Comparison of ENCODE assay signal across 22 cellular contexts in genomic region chr20:62051166-62051900, GRCh38. TPM values are rescaled to one million over a fixed set of nuclear protein-coding genes. Genes with fewer than 3 reads are reported as not detected.
DNase-seq lines count a peak whose midpoint lies in the region; ATAC-seq, FAIRE-seq and TF ChIP-seq lines count a peak whose summit lies in the region.
"Had no signal": no experiment of that assay in that cellular context is flagged by ENCODE, and none has a peak within 500 bp of the region (broad histone marks: within the 10 kb centered on the region; RNA-seq: fewer than 3 reads in every experiment).

No MANE protein-coding gene starts in this region.

- H3K9me3 ChIP-seq in H1 (ENCODE audit: insufficient read depth in 2 of 2, low read depth in 1 of 2, low read length in 1 of 2) = peaks cover 0 to 3% of the 10 kb centered on the region in 2 experiments; a peak in 1 of 4 replicates
- H3K9me3 ChIP-seq in lower lobe of right lung = no peaks in the 10 kb centered on the region
- H3K9me3 ChIP-seq: ascending aorta, SJSA1 had no signal

- H3K4me3 ChIP-seq in H1 (ENCODE audit: extremely low read depth in 1 of 4, insufficient read depth in 2 of 4, low read depth in 3 of 4, low read length in 4 of 4) = no peak overlapping the region
- no peak overlapping the region for H3K4me3 ChIP-seq in lower lobe of right lung
- H3K4me3 ChIP-seq: ascending aorta, SJSA1 had no signal

- no peak overlapping the region for H3K14ac ChIP-seq in H1 (ENCODE audit: insufficient read length)

- H3K79me2 ChIP-seq in H1 (ENCODE audit: control insufficient read depth in 1 of 2, insufficient read depth in 2 of 2, low read length in 2 of 2) = peaks cover 33 to 99% of the 10 kb centered on the region in 2 experiments

- FAIRE-seq in H1 (lab: Jason Lieb, UNC) = no peak
- FAIRE-seq: frontal cortex had no signal

- H4K20me1 ChIP-seq in H1 (replicated peaks in 1 of 2; ENCODE audit: control insufficient read depth in 1 of 2, insufficient read depth in 2 of 2, low read length in 2 of 2) = peaks cover 20 to 42% of the 10 kb centered on the region in 2 experiments

- no peak overlapping the region for H2BK15ac ChIP-seq in H1 (ENCODE audit: low read length)

- H4K91ac ChIP-seq in H1 (replicated peaks; ENCODE audit: insufficient read length, low read length) = no peak overlapping the region

- H3K56ac ChIP-seq in H1 (replicated peaks; ENCODE audit: insufficient read length, low read depth, low read length) = no peak overlapping the region

- H3K18ac ChIP-seq in H1 (ENCODE audit: extremely low read depth, low read length) = no peak overlapping the region

- H3K9me3 Mint-ChIP-seq in stimulated activated memory B cell treated with anti-CD40 and anti-IgM and Interleukin-4, amounts not matched to agents 10 μg/mL and 1 μg/mL and 100 μg/mL, for 72 hours = no peaks in the 10 kb centered on the region
- H3K9me3 Mint-ChIP-seq in osteocyte (ENCODE audit: unreplicated experiment) = no peaks in the 10 kb centered on the region
- H3K9me3 Mint-ChIP-seq: activated naive CD4-positive, alpha-beta T cell treated with anti-CD3 and anti-CD28 coated beads, Interleukin-2, amount 50 U/mL, for 72 hours had no signal

- H4K5ac ChIP-seq in H1 (ENCODE audit: insufficient read length, low read depth, low read length) = no peak overlapping the region

- no peak overlapping the region for H2BK12ac ChIP-seq in H1 (ENCODE audit: low read depth, low read length)

- H3K27ac Mint-ChIP-seq in stimulated activated memory B cell treated with anti-CD40 and anti-IgM and Interleukin-4, amounts not matched to agents 10 μg/mL and 1 μg/mL and 100 μg/mL, for 72 hours = peak overlapping the region; percentile 61
- no peak overlapping the region for H3K27ac Mint-ChIP-seq in osteocyte (ENCODE audit: unreplicated experiment)

- TF ChIP-seq EP300 in H1 (IDR thresholded peaks at IDR 0.05; ENCODE audit: borderline replicate concordance in 1 of 2, low read depth in 2 of 2, low read length in 2 of 2) = no peak

- peaks cover 0 to 9% (median 5%) of the 10 kb centered on the region in 4 experiments; a peak in 3 of 7 replicates for H3K4me1 ChIP-seq in H1 (replicated peaks in 1 of 4; ENCODE audit: control insufficient read depth in 3 of 4, insufficient read depth in 4 of 4, low read length in 3 of 4)
- no peaks in the 10 kb centered on the region for H3K4me1 ChIP-seq in lower lobe of right lung
- H3K4me1 ChIP-seq: ascending aorta, BE2C, SJSA1 had no signal

- 0 out of 2 replicates have a peak overlapping the region, but pooled peaks have one; percentile 66 for H2BK5ac ChIP-seq in H1 (ENCODE audit: low read depth, low read length)

- CTCF ChIA-PET in H1 (lab: Charles Lee; ENCODE audit: partially characterized antibody) = no interaction called here

- no peak for DNase-seq in Right ventricle myocardium superior
- no peak for DNase-seq in Right ventricle myocardium inferior (ENCODE audit: missing footprints)
- no peak for DNase-seq in H1 (ENCODE audit: low read depth in 1 of 2, low spot score in 2 of 2)
- DNase-seq in lower lobe of right lung = peak; percentile 39
- DNase-seq in activated gamma-delta T cell treated with Interleukin-2 at 50 U/mL for 16 hours = no peak
- DNase-seq in osteocyte (ENCODE audit: extremely low spot score, unreplicated experiment) = no peak
- DNase-seq: activated CD4-positive, alpha-beta T cell treated with anti-CD3 and anti-CD28 coated beads for 4 hours; BE2C; erythroblast; kidney glomerular epithelial cell; NCI-H1105 treated with DMSO at 0.1 percent for 48 hours; NCI-H2081; NCI-H446; PC-3; stimulated activated CD4-positive, alpha-beta T cell treated with anti-CD3 and anti-CD28 coated beads, Interleukin-4, amount 100 ng/mL, for 4 hours had no signal

- peaks cover 83% of the 10 kb centered on the region for H3K4me1 Mint-ChIP-seq in stimulated activated memory B cell treated with anti-CD40 and anti-IgM and Interleukin-4, amounts not matched to agents 10 μg/mL and 1 μg/mL and 100 μg/mL, for 72 hours
- peaks cover 13% of the 10 kb centered on the region for H3K4me1 Mint-ChIP-seq in osteocyte (ENCODE audit: unreplicated experiment)

- intact Hi-C loops in Right ventricle myocardium superior (cut with DNase I) (no loop called here), Right ventricle myocardium inferior (cut with DNase I) (no loop called here), lower lobe of right lung (cut with DNase I) (no loop called here)

- H3K4ac ChIP-seq in H1 (replicated peaks; ENCODE audit: insufficient read length, low read depth, low read length) = no peak overlapping the region

- ATAC-seq in Right ventricle myocardium superior (ENCODE audit: poor library complexity) (peak; percentile 42), Right ventricle myocardium inferior (no peak), lower lobe of right lung (no peak), GM19397 (IDR thresholded peaks at IDR 0.05; ENCODE audit: unreplicated experiment) (no peak)
- ATAC-seq in stimulated activated memory B cell treated with anti-CD40 and anti-IgM and Interleukin-4, amounts not matched to agents 10 μg/mL and 1 μg/mL and 100 μg/mL, for 72 hours = no peak
- ATAC-seq: activated naive CD4-positive, alpha-beta T cell treated with anti-CD3 and anti-CD28 coated beads, Interleukin-2, amount 50 U/mL, for 72 hours; PC-3 had no signal

- H3K4me2 ChIP-seq in H1 (ENCODE audit: insufficient read depth in 1 of 2, low read depth in 2 of 2, low read length in 2 of 2) = no peak overlapping the region

- peaks cover 46% of the 10 kb centered on the region for H3K79me1 ChIP-seq in H1 (ENCODE audit: low read depth, low read length)

- WGBS in H1 (ENCODE audit: extremely low coverage in 1 of 2, insufficient coverage in 1 of 2, insufficient read length in 1 of 2, insufficient replicate concordance in 2 of 2, low coverage in 1 of 2, low lambda C conversion rate in 2 of 2, missing lambda C conversion rate in 1 of 2), 2 experiments = 78% methylated on average over 21 of the region's 21 CpGs; no CpG with 5 or more reads in 1 of the 2 experiments

- no peaks in the 10 kb centered on the region for H3K27me3 Mint-ChIP-seq in stimulated activated memory B cell treated with anti-CD40 and anti-IgM and Interleukin-4, amounts not matched to agents 10 μg/mL and 1 μg/mL and 100 μg/mL, for 72 hours
- H3K27me3 Mint-ChIP-seq in osteocyte (ENCODE audit: unreplicated experiment) = no peaks in the 10 kb centered on the region

- no peak overlapping the region; the same call in 1 of the 2 replicates for H4K8ac ChIP-seq in H1 (ENCODE audit: extremely low read depth, insufficient read depth, low read length)

- no peak overlapping the region for H2AK5ac ChIP-seq in H1 (ENCODE audit: low read depth, low read length)

- no peak for TF ChIP-seq CTCF in H1 (IDR thresholded peaks at IDR 0.05; ENCODE audit: control extremely low read depth in 1 of 3, insufficient read depth in 1 of 3, low read depth in 1 of 3, low read length in 3 of 3)
- no peak for TF ChIP-seq CTCF in lower lobe of right lung (IDR thresholded peaks at IDR 0.05)
- TF ChIP-seq CTCF in osteocyte (IDR thresholded peaks at IDR 0.05) = no peak

- H3K23me2 ChIP-seq in H1 (ENCODE audit: low read depth, low read length) = no peaks in the 10 kb centered on the region; the same call in 1 of the 2 replicates

- POLR2A ChIA-PET in H1 (lab: Charles Lee; ENCODE audit: partially characterized antibody) = no interaction called here

- H3K36me3 ChIP-seq in H1 (ENCODE audit: control insufficient read depth in 2 of 4, insufficient read depth in 4 of 4, low read length in 3 of 4) = peaks cover 5 to 8% (median 6%) of the 10 kb centered on the region in 4 experiments; a peak in 5 of 8 replicates
- peaks cover 8% of the 10 kb centered on the region for H3K36me3 ChIP-seq in lower lobe of right lung
- H3K36me3 ChIP-seq: SJSA1 had no signal

- no peaks in the 10 kb centered on the region for H3K27me3 ChIP-seq in H1 (replicated peaks in 1 of 4; ENCODE audit: control insufficient read depth in 3 of 4, extremely low read depth in 1 of 4, insufficient read depth in 3 of 4, low read length in 3 of 4)
- H3K27me3 ChIP-seq in lower lobe of right lung (ENCODE audit: low read depth) = no peaks in the 10 kb centered on the region
- H3K27me3 ChIP-seq: ascending aorta, BE2C, SJSA1 had no signal

- peaks cover 38% of the 10 kb centered on the region for H3K36me3 Mint-ChIP-seq in stimulated activated memory B cell treated with anti-CD40 and anti-IgM and Interleukin-4, amounts not matched to agents 10 μg/mL and 1 μg/mL and 100 μg/mL, for 72 hours
- H3K36me3 Mint-ChIP-seq in osteocyte (ENCODE audit: unreplicated experiment) = no peaks in the 10 kb centered on the region
- H3K36me3 Mint-ChIP-seq: activated naive CD4-positive, alpha-beta T cell treated with anti-CD3 and anti-CD28 coated beads, Interleukin-2, amount 50 U/mL, for 72 hours had no signal

- no peak overlapping the region for H3K4me3 Mint-ChIP-seq in stimulated activated memory B cell treated with anti-CD40 and anti-IgM and Interleukin-4, amounts not matched to agents 10 μg/mL and 1 μg/mL and 100 μg/mL, for 72 hours
- no peak overlapping the region for H3K4me3 Mint-ChIP-seq in osteocyte (ENCODE audit: unreplicated experiment)

- no peak overlapping the region for H2BK20ac ChIP-seq in H1 (ENCODE audit: low read length)

- H3K9ac ChIP-seq in H1 (replicated peaks in 1 of 4; ENCODE audit: extremely low read depth in 1 of 4, low read depth in 3 of 4, low read length in 3 of 4) = no peak overlapping the region

- no peak overlapping the region for H3K27ac ChIP-seq in H1 (ENCODE audit: low read depth, low read length)
- H3K27ac ChIP-seq in lower lobe of right lung = no peak overlapping the region
- H3K27ac ChIP-seq: ascending aorta, HL-60, SJSA1 had no signal

- TF ChIP-seq POLR2A in H1 (IDR thresholded peaks at IDR 0.05; ENCODE audit: control extremely low read depth in 1 of 2, low read depth in 2 of 2, low read length in 2 of 2) = no peak

- no peak for TF ChIP-seq RAD21 in H1 (IDR thresholded peaks at IDR 0.05 in 1 of 2, conservative IDR thresholded peaks at IDR 0.05 in 1 of 2; ENCODE audit: low read depth in 2 of 2, low read length in 2 of 2)

- H2BK120ac ChIP-seq in H1 (replicated peaks; ENCODE audit: low read depth, low read length) = no peak overlapping the region

- no peak overlapping the region for H2AFZ ChIP-seq in H1 (ENCODE audit: low read length)

- no peak overlapping the region for H3K23ac ChIP-seq in H1 (ENCODE audit: insufficient read length)

TF ChIP-seq in H1, 55 proteins besides CTCF, POLR2A, EP300 and RAD21 (continues in another document):
- no peak for TF ChIP-seq GTF2F1 (IDR thresholded peaks at IDR 0.05; ENCODE audit: borderline replicate concordance, low read depth, low read length)

RNA-seq across cellular contexts. Expression of gene TAF4, which starts 14.3 kb away (rescaled TPM):
- total RNA-seq in Right ventricle myocardium superior (11.6 TPM), Right ventricle myocardium inferior (10.7 TPM), lower lobe of right lung (17.6 TPM), osteocyte (17.3 and 22.8 TPM in 2 replicates)
- 30.1 and 33.0 TPM in 2 replicates for total RNA-seq in H1 (2021; fragmentation: NEBNext Ultra II Directional; extraction: Animal tissue kit (Norgen Biotek cat#: 25700))
- 16.0 and 25.8 TPM in 2 replicates for polyA plus RNA-seq in H1 (2011; rRNA removed)
- 12.2 TPM for polyA plus RNA-seq in H1 (2011; cell fraction: cytosol; rRNA removed)
- polyA plus RNA-seq in H1 (2011; cell fraction: nucleus; rRNA removed) = 17.4 TPM
- 17.8 to 35.7 TPM (median 25.0 TPM) in 4 replicates for polyA plus RNA-seq in H1 (2012, experiment 1 of 2)
- 9.2 TPM for polyA plus RNA-seq in H1 (2012, experiment 2 of 2)
- polyA plus RNA-seq in H1 (2013, experiment 1 of 2) = 24.0 TPM
- polyA plus RNA-seq in H1 (2013, experiment 2 of 2) = 19.7 TPM
- polyA minus RNA-seq in H1 (2011; rRNA and poly(A)+ RNA removed) = 4.3 and 4.6 TPM in 2 replicates
- polyA minus RNA-seq in H1 (2011; cell fraction: cytosol; rRNA and poly(A)+ RNA removed) = 34.5 TPM
- polyA minus RNA-seq in H1 (2011; cell fraction: nucleus; rRNA and poly(A)+ RNA removed) = 16.3 TPM
